8 cellular contexts compared by ENCODE assay signal in genomic region chr1:235069577-235070563, GRCh38. TPM values are rescaled to one million over a fixed set of nuclear protein-coding genes. Genes with fewer than 3 reads are reported as not detected.
DNase-seq lines count a peak whose midpoint lies in the region; ATAC-seq, FAIRE-seq and TF ChIP-seq lines count a peak whose summit lies in the region.

No MANE protein-coding gene starts in this region.

- H3K4me3 ChIP-seq in BJ (ENCODE audit: low read depth, low read length): no peak overlapping the region
- H3K4me3 ChIP-seq in bronchial epithelial cell (ENCODE audit: low read depth, low read length): no peak overlapping the region

- no peak for ATAC-seq in GM19455 (IDR thresholded peaks at IDR 0.05; ENCODE audit: unreplicated experiment)
- ATAC-seq in HG03342 (IDR thresholded peaks at IDR 0.05; ENCODE audit: unreplicated experiment): no peak
- ATAC-seq in GM21786 (IDR thresholded peaks at IDR 0.05; ENCODE audit: unreplicated experiment): no peak

- H3K36me3 ChIP-seq in BJ (ENCODE audit: control insufficient read depth, insufficient read depth, low read length) (no peaks in the 10 kb centered on the region), bronchial epithelial cell (ENCODE audit: control insufficient read depth, insufficient read depth, low read length) (no peaks in the 10 kb centered on the region)

- CTCF ChIA-PET in BJ (lab: Yijun Ruan, JAX): interaction anchor here (0.7 to 1.2 kb wide), 2 partner anchors 334 to 571 kb away, joined by 5 read pairs; no protein-coding TSS in a partner anchor

- peak; percentile 70 for DNase-seq in BJ (ENCODE audit: low read depth)
- peak; percentile 87 to 93 for DNase-seq in NCI-H2081 (lab: John Stamatoyannopoulos, UW)
- peak; percentile 99 for DNase-seq in bronchial epithelial cell (ENCODE audit: low read depth)
- peak; percentile 51 for DNase-seq in mucosa of gallbladder (ENCODE audit: low spot score)
- no peak for DNase-seq in NCI-H82 treated with DMSO at 0.1 percent for 48 hours (lab: John Stamatoyannopoulos, UW; ENCODE audit: unreplicated experiment)

- no peak for FAIRE-seq in bronchial epithelial cell (lab: Jason Lieb, UNC)

- POLR2A ChIA-PET in BJ (lab: Charles Lee): no interaction called here

- no peaks in the 10 kb centered on the region for H3K27me3 ChIP-seq in BJ (ENCODE audit: control insufficient read depth, insufficient read depth, low read length)
- H3K27me3 ChIP-seq in bronchial epithelial cell (ENCODE audit: control insufficient read depth, insufficient read depth, low read length): no peaks in the 10 kb centered on the region

- TF ChIP-seq CTCF in BJ (IDR thresholded peaks at IDR 0.05; ENCODE audit: insufficient read depth, low read depth, low read length) (no peak), bronchial epithelial cell (IDR thresholded peaks at IDR 0.05; ENCODE audit: insufficient read depth, low read length, severe bottlenecking) (no peak)

RNA-seq across cellular contexts. Expression of gene TOMM20, which starts 58.8 kb away (rescaled TPM):
- polyA plus RNA-seq in BJ (2011; rRNA removed): 53.7 and 56.8 TPM in 2 replicates
- 13.7 and 28.7 TPM in 2 replicates for polyA minus RNA-seq in BJ (2011; rRNA and poly(A)+ RNA removed)
- 63.6 and 99.0 TPM in 2 replicates for total RNA-seq in bronchial epithelial cell
- 70.3 TPM for total RNA-seq in mucosa of gallbladder
